ENCODE assay signal across 1 cellular context in genomic region chr18:57772387-57772799, GRCh38.
TF ChIP-seq lines count a peak whose summit lies in the region.

No MANE protein-coding gene starts in this region.

TF ChIP-seq in HCT116, 20 proteins besides CTCF, POLR2A, EP300 and RAD21:
- TF ChIP-seq SIN3A (IDR thresholded peaks at IDR 0.05; ENCODE audit: low read depth) (no peak), POLR2AphosphoS5 (IDR thresholded peaks at IDR 0.05; ENCODE audit: low read depth, low read length) (no peak), MAX (IDR thresholded peaks at IDR 0.05) (no peak), ZFX (IDR thresholded peaks at IDR 0.05) (no peak), ZBTB33 (IDR thresholded peaks at IDR 0.05; ENCODE audit: extremely low read depth, insufficient replicate concordance, low read length) (no peak), TCF7L2 (IDR thresholded peaks at IDR 0.05; ENCODE audit: borderline replicate concordance, extremely low read depth, insufficient read depth, insufficient read length) (no peak)
TF ChIP-seq in HCT116: peak in this region for 0.
